Comparison of ENCODE assay signal across 21 cellular contexts in the genomic region with DNA sequence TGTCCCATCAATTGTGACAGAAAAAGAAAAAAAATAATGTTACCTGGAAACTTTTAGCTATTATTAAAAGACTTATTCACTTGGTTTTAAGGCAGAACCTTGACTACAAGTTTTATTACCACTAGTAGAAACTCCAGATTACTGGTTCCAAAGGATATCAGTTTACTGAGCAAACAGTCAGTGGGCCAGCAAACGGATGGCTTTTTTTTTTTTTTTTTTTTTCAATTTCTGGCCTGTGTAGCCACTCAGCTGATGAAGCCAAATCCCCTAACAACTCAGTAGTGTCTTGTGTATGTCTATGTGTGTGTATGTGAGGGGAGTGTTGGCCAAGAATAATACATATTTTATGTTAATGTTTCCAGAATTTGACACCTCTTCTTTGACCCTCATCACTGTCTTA.
"Had no signal": no experiment of that assay in that cellular context is flagged by ENCODE, and none has a peak within 500 bp of the region (broad histone marks: within the 10 kb centered on the region; RNA-seq: fewer than 3 reads in every experiment).

No MANE protein-coding gene starts in this region.

- H3K27ac Mint-ChIP-seq: endodermal cell, immature natural killer cell, memory B cell, mesothelial cell of epicardium, natural killer cell had no signal

- H3K4me3 ChIP-seq: colonic mucosa, left ventricle myocardium inferior, lower lobe of right lung, prostate gland, sigmoid colon, skin epidermis had no signal

- ATAC-seq: foreskin keratinocyte, lower lobe of right lung, natural killer cell had no signal

- H3K27me3 ChIP-seq: colonic mucosa, foreskin keratinocyte, sigmoid colon had no signal

- H3K9ac ChIP-seq: parathyroid adenoma had no signal

- H3K27me3 Mint-ChIP-seq: memory B cell had no signal

- FAIRE-seq: endothelial cell of umbilical vein, keratinocyte had no signal

- H3K9me3 Mint-ChIP-seq: endodermal cell had no signal

- H3K4me3 Mint-ChIP-seq: endodermal cell, immature natural killer cell, memory B cell, mesothelial cell of epicardium, natural killer cell had no signal

- DNase-seq: colonic mucosa; dermis blood vessel endothelial cell; endodermal cell; erythroblast; foreskin keratinocyte; immature natural killer cell; left ventricle myocardium inferior; lower lobe of right lung; natural killer cell; occipital lobe; sigmoid colon; stimulated activated CD4-positive, alpha-beta T cell treated with anti-CD3 and anti-CD28 coated beads, Interleukin-12 subunit alpha, Interleukin-12 subunit beta, amount 100 ng/mL, for 4 hours; stimulated activated naive CD4-positive, alpha-beta T cell treated with Interleukin-2 at 50 U/mL for 16 hours; trophoblast cell had no signal

- H3K4me1 ChIP-seq: colonic mucosa, foreskin keratinocyte, left ventricle myocardium inferior, lower lobe of right lung, parathyroid adenoma, prostate gland, sigmoid colon had no signal

- H2AFZ ChIP-seq: parathyroid adenoma had no signal

- H3K36me3 ChIP-seq: colonic mucosa, left ventricle myocardium inferior, lower lobe of right lung, prostate gland, sigmoid colon had no signal

- H3K79me2 ChIP-seq: parathyroid adenoma had no signal

- H3K36me3 Mint-ChIP-seq: immature natural killer cell, memory B cell, mesothelial cell of epicardium, natural killer cell had no signal

- H3K4me1 Mint-ChIP-seq: endodermal cell, immature natural killer cell, memory B cell, natural killer cell had no signal

- H3K9me3 ChIP-seq: colonic mucosa, lower lobe of right lung, prostate gland, sigmoid colon had no signal

- H3K27ac ChIP-seq: colonic mucosa, foreskin keratinocyte, left ventricle myocardium inferior, lower lobe of right lung, parathyroid adenoma, prostate gland, sigmoid colon, skin epidermis had no signal
